1 cellular context compared by ENCODE assay signal in genomic region chrX:49183701-49184281, GRCh38.
TF ChIP-seq lines count a peak whose summit lies in the region.

No MANE protein-coding gene starts in this region.

TF ChIP-seq in WTC11, 78 proteins besides CTCF, POLR2A, EP300 and RAD21 (continued from another document):
- TF ChIP-seq FOXP4 (CRISPR knock-in tag; IDR thresholded peaks at IDR 0.05) (no peak), ZBTB43 (CRISPR knock-in tag; IDR thresholded peaks at IDR 0.05) (no peak), FOXP1 (CRISPR knock-in tag; IDR thresholded peaks at IDR 0.05; ENCODE audit: borderline replicate concordance) (no peak), IRF1 (CRISPR knock-in tag; IDR thresholded peaks at IDR 0.05) (no peak), FOXK1 (CRISPR knock-in tag; IDR thresholded peaks at IDR 0.05) (no peak), JAZF1 (CRISPR knock-in tag; IDR thresholded peaks at IDR 0.05) (no peak), TEAD1 (CRISPR knock-in tag; IDR thresholded peaks at IDR 0.05) (no peak), ELF4 (CRISPR knock-in tag; IDR thresholded peaks at IDR 0.05; ENCODE audit: low read depth) (no peak), ESRRA (CRISPR knock-in tag; IDR thresholded peaks at IDR 0.05; ENCODE audit: borderline replicate concordance) (no peak)
- TF ChIP-seq, protein P1, sequence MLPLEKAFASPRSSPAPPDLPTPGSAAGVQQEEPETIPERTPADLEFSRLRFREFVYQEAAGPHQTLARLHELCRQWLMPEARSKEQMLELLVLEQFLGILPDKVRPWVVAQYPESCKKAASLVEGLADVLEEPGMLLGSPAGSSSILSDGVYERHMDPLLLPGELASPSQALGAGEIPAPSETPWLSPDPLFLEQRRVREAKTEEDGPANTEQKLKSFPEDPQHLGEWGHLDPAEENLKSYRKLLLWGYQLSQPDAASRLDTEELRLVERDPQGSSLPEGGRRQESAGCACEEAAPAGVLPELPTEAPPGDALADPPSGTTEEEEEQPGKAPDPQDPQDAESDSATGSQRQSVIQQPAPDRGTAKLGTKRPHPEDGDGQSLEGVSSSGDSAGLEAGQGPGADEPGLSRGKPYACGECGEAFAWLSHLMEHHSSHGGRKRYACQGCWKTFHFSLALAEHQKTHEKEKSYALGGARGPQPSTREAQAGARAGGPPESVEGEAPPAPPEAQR (CRISPR knock-in tag; IDR thresholded peaks at IDR 0.05) = no peak
- TF ChIP-seq, protein P2, sequence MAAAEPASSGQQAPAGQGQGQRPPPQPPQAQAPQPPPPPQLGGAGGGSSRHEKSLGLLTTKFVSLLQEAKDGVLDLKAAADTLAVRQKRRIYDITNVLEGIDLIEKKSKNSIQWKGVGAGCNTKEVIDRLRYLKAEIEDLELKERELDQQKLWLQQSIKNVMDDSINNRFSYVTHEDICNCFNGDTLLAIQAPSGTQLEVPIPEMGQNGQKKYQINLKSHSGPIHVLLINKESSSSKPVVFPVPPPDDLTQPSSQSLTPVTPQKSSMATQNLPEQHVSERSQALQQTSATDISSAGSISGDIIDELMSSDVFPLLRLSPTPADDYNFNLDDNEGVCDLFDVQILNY (CRISPR knock-in tag; IDR thresholded peaks at IDR 0.05) = no peak
- TF ChIP-seq, protein P3, sequence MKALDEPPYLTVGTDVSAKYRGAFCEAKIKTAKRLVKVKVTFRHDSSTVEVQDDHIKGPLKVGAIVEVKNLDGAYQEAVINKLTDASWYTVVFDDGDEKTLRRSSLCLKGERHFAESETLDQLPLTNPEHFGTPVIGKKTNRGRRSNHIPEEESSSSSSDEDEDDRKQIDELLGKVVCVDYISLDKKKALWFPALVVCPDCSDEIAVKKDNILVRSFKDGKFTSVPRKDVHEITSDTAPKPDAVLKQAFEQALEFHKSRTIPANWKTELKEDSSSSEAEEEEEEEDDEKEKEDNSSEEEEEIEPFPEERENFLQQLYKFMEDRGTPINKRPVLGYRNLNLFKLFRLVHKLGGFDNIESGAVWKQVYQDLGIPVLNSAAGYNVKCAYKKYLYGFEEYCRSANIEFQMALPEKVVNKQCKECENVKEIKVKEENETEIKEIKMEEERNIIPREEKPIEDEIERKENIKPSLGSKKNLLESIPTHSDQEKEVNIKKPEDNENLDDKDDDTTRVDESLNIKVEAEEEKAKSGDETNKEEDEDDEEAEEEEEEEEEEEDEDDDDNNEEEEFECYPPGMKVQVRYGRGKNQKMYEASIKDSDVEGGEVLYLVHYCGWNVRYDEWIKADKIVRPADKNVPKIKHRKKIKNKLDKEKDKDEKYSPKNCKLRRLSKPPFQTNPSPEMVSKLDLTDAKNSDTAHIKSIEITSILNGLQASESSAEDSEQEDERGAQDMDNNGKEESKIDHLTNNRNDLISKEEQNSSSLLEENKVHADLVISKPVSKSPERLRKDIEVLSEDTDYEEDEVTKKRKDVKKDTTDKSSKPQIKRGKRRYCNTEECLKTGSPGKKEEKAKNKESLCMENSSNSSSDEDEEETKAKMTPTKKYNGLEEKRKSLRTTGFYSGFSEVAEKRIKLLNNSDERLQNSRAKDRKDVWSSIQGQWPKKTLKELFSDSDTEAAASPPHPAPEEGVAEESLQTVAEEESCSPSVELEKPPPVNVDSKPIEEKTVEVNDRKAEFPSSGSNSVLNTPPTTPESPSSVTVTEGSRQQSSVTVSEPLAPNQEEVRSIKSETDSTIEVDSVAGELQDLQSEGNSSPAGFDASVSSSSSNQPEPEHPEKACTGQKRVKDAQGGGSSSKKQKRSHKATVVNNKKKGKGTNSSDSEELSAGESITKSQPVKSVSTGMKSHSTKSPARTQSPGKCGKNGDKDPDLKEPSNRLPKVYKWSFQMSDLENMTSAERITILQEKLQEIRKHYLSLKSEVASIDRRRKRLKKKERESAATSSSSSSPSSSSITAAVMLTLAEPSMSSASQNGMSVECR (CRISPR knock-in tag; IDR thresholded peaks at IDR 0.05; ENCODE audit: borderline replicate concordance) = no peak
